ENCODE assay signal across 1 cellular context in the genomic region with DNA sequence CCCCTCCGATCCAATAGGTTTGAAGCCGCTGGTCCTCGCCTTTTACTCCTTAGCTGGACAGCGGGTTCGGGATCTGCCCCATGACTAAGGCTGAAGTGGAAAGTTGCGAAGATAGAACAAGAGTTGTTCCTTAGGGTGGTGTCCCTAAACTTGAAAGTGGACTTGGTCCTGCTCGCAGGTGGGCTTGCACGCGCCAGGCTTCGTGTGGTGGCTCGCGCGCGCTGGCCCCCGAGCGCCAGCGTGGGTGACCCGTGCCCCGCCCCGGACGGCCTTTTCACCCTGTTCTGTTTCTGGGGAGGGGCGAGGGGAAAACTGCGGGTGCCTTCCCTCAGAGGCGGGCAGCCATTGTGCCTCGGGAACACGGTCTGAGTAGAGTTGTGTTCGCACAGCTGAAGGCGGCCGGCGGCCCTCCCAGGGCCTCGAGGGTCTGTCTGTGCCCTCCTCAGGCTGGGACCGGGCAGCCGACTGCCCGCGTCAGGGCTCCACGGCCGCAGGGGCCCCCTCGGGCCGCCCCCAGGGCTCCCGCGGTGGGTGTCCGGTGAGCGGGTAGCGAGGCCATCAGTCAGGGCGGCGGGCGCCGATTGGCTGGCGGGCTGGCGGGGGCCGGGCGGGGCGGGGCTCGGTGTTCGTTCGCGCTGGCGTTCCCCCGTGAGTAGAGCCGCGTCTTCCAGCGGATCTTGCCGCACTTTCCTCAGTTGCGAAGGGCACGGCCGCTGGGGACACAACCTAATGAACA.
TF ChIP-seq lines count a peak whose summit lies in the region.

No MANE protein-coding gene starts in this region.

TF ChIP-seq in SK-N-SH treated with all-trans-retinoic acid at 6 μM for 48 hours, 23 proteins besides CTCF, POLR2A, EP300 and RAD21 (continued from another document):
- TF ChIP-seq TCF4 (CRISPR knock-in tag; IDR thresholded peaks at IDR 0.05; ENCODE audit: borderline replicate concordance), result no peak
- TF ChIP-seq, protein P1, sequence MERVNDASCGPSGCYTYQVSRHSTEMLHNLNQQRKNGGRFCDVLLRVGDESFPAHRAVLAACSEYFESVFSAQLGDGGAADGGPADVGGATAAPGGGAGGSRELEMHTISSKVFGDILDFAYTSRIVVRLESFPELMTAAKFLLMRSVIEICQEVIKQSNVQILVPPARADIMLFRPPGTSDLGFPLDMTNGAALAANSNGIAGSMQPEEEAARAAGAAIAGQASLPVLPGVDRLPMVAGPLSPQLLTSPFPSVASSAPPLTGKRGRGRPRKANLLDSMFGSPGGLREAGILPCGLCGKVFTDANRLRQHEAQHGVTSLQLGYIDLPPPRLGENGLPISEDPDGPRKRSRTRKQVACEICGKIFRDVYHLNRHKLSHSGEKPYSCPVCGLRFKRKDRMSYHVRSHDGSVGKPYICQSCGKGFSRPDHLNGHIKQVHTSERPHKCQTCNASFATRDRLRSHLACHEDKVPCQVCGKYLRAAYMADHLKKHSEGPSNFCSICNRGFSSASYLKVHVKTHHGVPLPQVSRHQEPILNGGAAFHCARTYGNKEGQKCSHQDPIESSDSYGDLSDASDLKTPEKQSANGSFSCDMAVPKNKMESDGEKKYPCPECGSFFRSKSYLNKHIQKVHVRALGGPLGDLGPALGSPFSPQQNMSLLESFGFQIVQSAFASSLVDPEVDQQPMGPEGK (CRISPR knock-in tag; IDR thresholded peaks at IDR 0.05; ENCODE audit: borderline replicate concordance), result no peak
- TF ChIP-seq ZFP30 (CRISPR knock-in tag; IDR thresholded peaks at IDR 0.05), result no peak
- TF ChIP-seq SNAI2 (CRISPR knock-in tag; IDR thresholded peaks at IDR 0.05), result no peak
- no peak for TF ChIP-seq CSDC2 (CRISPR knock-in tag; IDR thresholded peaks at IDR 0.05)
- TF ChIP-seq ZC3H10 (CRISPR knock-in tag; IDR thresholded peaks at IDR 0.05), result no peak
- no peak for TF ChIP-seq CREB5 (CRISPR knock-in tag; IDR thresholded peaks at IDR 0.05; ENCODE audit: low read depth)
- TF ChIP-seq OSR1 (CRISPR knock-in tag; IDR thresholded peaks at IDR 0.05), result no peak
